18 cellular contexts compared by ENCODE assay signal in genomic region chr11:76030286-76030685, GRCh38.
A peak's percentile ranks its signal among the peaks of the same experiment; 100 is the strongest.
DNase-seq lines count a peak whose midpoint lies in the region; ATAC-seq and TF ChIP-seq lines count a peak whose summit lies in the region.
"Had no signal": no experiment of that assay in that cellular context is flagged by ENCODE, and none has a peak within 500 bp of the region (broad histone marks: within the 10 kb centered on the region; RNA-seq: fewer than 3 reads in every experiment).

No MANE protein-coding gene starts in this region.

- peaks cover 25% of the 10 kb centered on the region for H3K4me1 Mint-ChIP-seq in Caco-2 (ENCODE audit: low read depth, unreplicated experiment)

- no peaks in the 10 kb centered on the region for H4K20me1 ChIP-seq in PC-9 (ENCODE audit: insufficient read depth)

- no peaks in the 10 kb centered on the region for H3K79me2 ChIP-seq in PC-9 (ENCODE audit: low read depth)

- peak overlapping the region; percentile 30 for H3K27ac Mint-ChIP-seq in Caco-2 (ENCODE audit: unreplicated experiment)
- H3K27ac Mint-ChIP-seq: activated T-cell treated with anti-CD3 and anti-CD28 coated beads, Interleukin-2, amount 50 U/mL, for 24 hours had no signal

- no peaks in the 10 kb centered on the region for H3K9me2 ChIP-seq in PC-9 (ENCODE audit: insufficient read depth)

- CTCF ChIA-PET in Caco-2 (lab: Charles Lee): no interaction called here
- CTCF ChIA-PET in PC-9 (lab: Charles Lee): no interaction called here

- H3K4me2 ChIP-seq in PC-9: peak overlapping the region; percentile 38
- no peak overlapping the region for H3K4me2 ChIP-seq in mesenchymal stem cell (ENCODE audit: low read length, poor library complexity, severe bottlenecking)

- no peak for TF ChIP-seq CTCF in Caco-2 (IDR thresholded peaks at IDR 0.05; ENCODE audit: insufficient read depth in 1 of 2, low read depth in 1 of 2, low read length in 1 of 2, severe bottlenecking in 1 of 2, unreplicated experiment in 1 of 2)
- TF ChIP-seq CTCF in PC-9 (conservative IDR thresholded peaks at IDR 0.05): no peak
- TF ChIP-seq CTCF in ascending aorta (IDR thresholded peaks at IDR 0.05): no peak

- no peak overlapping the region for H2BK15ac ChIP-seq in mesenchymal stem cell (ENCODE audit: low read depth, poor library complexity, severe bottlenecking)

- H3K9ac ChIP-seq in mesenchymal stem cell (ENCODE audit: low read length): no peak overlapping the region

- BruUV-seq in Caco-2 (replicated peaks; lab: Mats Ljungman, UMichigan) (no TSS peak), PC-9 (replicated peaks; lab: Mats Ljungman, UMichigan) (no TSS peak)

- peaks cover 3% of the 10 kb centered on the region for H3K79me1 ChIP-seq in mesenchymal stem cell (replicated peaks; ENCODE audit: low read length, poor library complexity, severe bottlenecking)

- no peak for ATAC-seq in HG03196 (IDR thresholded peaks at IDR 0.05; ENCODE audit: unreplicated experiment)

- 0 out of 2 replicates have a peak, but pooled peaks cover 2% of the 10 kb centered on the region for H3K36me3 ChIP-seq in Caco-2 (ENCODE audit: control insufficient read depth, insufficient read depth, low read length)
- no peaks in the 10 kb centered on the region for H3K36me3 ChIP-seq in PC-9 (ENCODE audit: low read depth)
- H3K36me3 ChIP-seq in mesenchymal stem cell (ENCODE audit: control insufficient read depth in 1 of 2, insufficient read depth in 2 of 2, low read depth in 1 of 2, low read length in 2 of 2): peaks cover 0 to 3% of the 10 kb centered on the region in 2 experiments
- no peaks in the 10 kb centered on the region for H3K36me3 ChIP-seq in ascending aorta
- H3K36me3 ChIP-seq: colonic mucosa, vagina had no signal

- H3K4me3 Mint-ChIP-seq in Caco-2 (ENCODE audit: unreplicated experiment): peak overlapping the region; percentile 0
- H3K4me3 Mint-ChIP-seq: activated T-cell treated with anti-CD3 and anti-CD28 coated beads, Interleukin-2, amount 50 U/mL, for 24 hours had no signal

- no peak overlapping the region for H2AK5ac ChIP-seq in mesenchymal stem cell (ENCODE audit: low read length, severe bottlenecking)

- H4K8ac ChIP-seq in mesenchymal stem cell (ENCODE audit: low read length): no peak overlapping the region

- H3F3A ChIP-seq in PC-9 (ENCODE audit: insufficient read depth, low read depth): peaks cover 27% of the 10 kb centered on the region

- no peak overlapping the region for H3K4ac ChIP-seq in mesenchymal stem cell (ENCODE audit: low read depth in 1 of 2, low read length in 2 of 2)

- 86% methylated on average over 5 of the region's 5 CpGs for WGBS in mesenchymal stem cell

- H2AFZ ChIP-seq in PC-9 (no peak overlapping the region), mesenchymal stem cell (ENCODE audit: low read depth, low read length) (no peak overlapping the region)

- H3K4me1 ChIP-seq in Caco-2 (peaks cover 22% of the 10 kb centered on the region), PC-9 (replicated peaks; ENCODE audit: insufficient read depth) (peaks cover 43% of the 10 kb centered on the region), mesenchymal stem cell (ENCODE audit: control insufficient read depth, insufficient read depth, low read depth, low read length) (no peaks in the 10 kb centered on the region), ascending aorta (no peaks in the 10 kb centered on the region)
- H3K4me1 ChIP-seq: colonic mucosa had no signal

- POLR2A ChIA-PET in Caco-2 (lab: Charles Lee) (no interaction called here), PC-9 (lab: Charles Lee; ENCODE audit: unreplicated experiment) (no interaction called here)

- no peak overlapping the region for H3K4me3 ChIP-seq in Caco-2 (ENCODE audit: low read depth, low read length)
- no peak overlapping the region for H3K4me3 ChIP-seq in PC-9
- H3K4me3 ChIP-seq in mesenchymal stem cell (ENCODE audit: insufficient read depth in 1 of 2, low read depth in 1 of 2, low read length in 2 of 2): no peak overlapping the region
- H3K4me3 ChIP-seq in ascending aorta: no peak overlapping the region
- H3K4me3 ChIP-seq: colonic mucosa, vagina had no signal

- H2BK12ac ChIP-seq in mesenchymal stem cell (ENCODE audit: low read length in 2 of 2): no peak overlapping the region

- no peak overlapping the region for H2BK5ac ChIP-seq in mesenchymal stem cell (ENCODE audit: low read depth, low read length, poor library complexity, severe bottlenecking)

- peak; percentile 53 to 66 for DNase-seq in Caco-2
- DNase-seq in PC-9: peak in 1 of 2 experiments; percentile 89
- peak; percentile 67 for DNase-seq in dedifferentiated amniotic fluid mesenchymal stem cell (ENCODE audit: extremely low spot score)
- no peak for DNase-seq in mesenchymal stem cell
- DNase-seq in NCI-H345 (lab: John Stamatoyannopoulos, UW): no peak
- no peak for DNase-seq in ascending aorta (ENCODE audit: low spot score in 2 of 2)
- no peak for DNase-seq in activated naive CD4-positive, alpha-beta T cell treated with anti-CD3 and anti-CD28 coated beads, Interleukin-2, amount 50 U/mL, for 16 hours
- DNase-seq: activated CD4-positive, alpha-beta T cell treated with anti-CD3 and anti-CD28 coated beads, Interleukin-2, amount 50 U/mL, for 48 hours; activated T-cell treated with anti-CD3 and anti-CD28 coated beads, Interleukin-2, amount 50 U/mL, for 24 hours; colonic mucosa; hippocampal formation; left cardiac atrium; NCI-H187 treated with DMSO at 0.1 percent for 48 hours; NCI-H524; OCI-M1; posterior cingulate gyrus had no signal

- H3K9me3 ChIP-seq in Caco-2 (no peaks in the 10 kb centered on the region), PC-9 (ENCODE audit: insufficient read depth, low read depth) (no peaks in the 10 kb centered on the region; the same call in 1 of the 2 replicates), mesenchymal stem cell (ENCODE audit: control insufficient read depth, low read length) (peaks cover 7% of the 10 kb centered on the region), ascending aorta (no peaks in the 10 kb centered on the region)
- H3K9me3 ChIP-seq: colonic mucosa, vagina had no signal

- no peak overlapping the region for H3K14ac ChIP-seq in mesenchymal stem cell (ENCODE audit: low read length in 2 of 2)

- H3K27me3 ChIP-seq in Caco-2 (replicated peaks; ENCODE audit: control insufficient read depth, insufficient read depth, low read length) (no peaks in the 10 kb centered on the region), PC-9 (ENCODE audit: insufficient read depth, low read depth) (no peaks in the 10 kb centered on the region), mesenchymal stem cell (ENCODE audit: control insufficient read depth in 1 of 2, insufficient read depth in 1 of 2, low read length in 2 of 2) (no peaks in the 10 kb centered on the region), ascending aorta (no peaks in the 10 kb centered on the region)
- H3K27me3 ChIP-seq: colonic mucosa, vagina had no signal

- intact Hi-C loops in Caco-2 (cut with micrococcal nuclease; ENCODE audit: unreplicated experiment) (loop anchor here (5.0 kb wide), 1 partner anchor 133 kb away; no protein-coding TSS in a partner anchor), PC-9 (cut with micrococcal nuclease; ENCODE audit: unreplicated experiment) (loop anchor here (2.0 to 5.0 kb wide), 2 partner anchors 53 to 122 kb away; no protein-coding TSS in a partner anchor), ascending aorta (cut with DNase I) (no loop called here)

- no peak overlapping the region for H4K91ac ChIP-seq in mesenchymal stem cell (ENCODE audit: low read length)

- H3K23ac ChIP-seq in mesenchymal stem cell (ENCODE audit: low read length in 2 of 2): no peak overlapping the region

- peaks cover 11% of the 10 kb centered on the region for H3K9me3 Mint-ChIP-seq in Caco-2 (ENCODE audit: unreplicated experiment)
- H3K9me3 Mint-ChIP-seq: activated T-cell treated with anti-CD3 and anti-CD28 coated beads, Interleukin-2, amount 50 U/mL, for 24 hours had no signal

- H3K18ac ChIP-seq in mesenchymal stem cell (ENCODE audit: low read depth in 1 of 2, low read length in 2 of 2): no peak overlapping the region

- H3K27me3 Mint-ChIP-seq in Caco-2 (ENCODE audit: insufficient read depth, unreplicated experiment): no peaks in the 10 kb centered on the region
- H3K27me3 Mint-ChIP-seq: activated T-cell treated with anti-CD3 and anti-CD28 coated beads, Interleukin-2, amount 50 U/mL, for 24 hours had no signal

- no peak overlapping the region for H2BK120ac ChIP-seq in mesenchymal stem cell (ENCODE audit: low read depth, low read length)

- peak overlapping the region; percentile 80 for H3K27ac ChIP-seq in PC-9
- H3K27ac ChIP-seq in mesenchymal stem cell (ENCODE audit: low read length, poor library complexity, severe bottlenecking): peak overlapping the region; percentile 86
- H3K27ac ChIP-seq in ascending aorta: no peak overlapping the region
- H3K27ac ChIP-seq: colonic mucosa, vagina had no signal

- H3K36me3 Mint-ChIP-seq in Caco-2 (ENCODE audit: insufficient read depth, unreplicated experiment): no peaks in the 10 kb centered on the region

Comparison
In these comparisons a context has a peak if more than half of its experiments do, and no peak if none do; other contexts are left out.
1. DNase-seq: peak in Caco-2 (2 of 2) and dedifferentiated amniotic fluid mesenchymal stem cell (single experiment); none in mesenchymal stem cell (single experiment), NCI-H345 (single experiment), ascending aorta (0 of 2) and activated naive CD4-positive, alpha-beta T cell treated with anti-CD3 and anti-CD28 coated beads, Interleukin-2, amount 50 U/mL, for 16 hours (single experiment).
2. H3K27ac ChIP-seq: peak in PC-9 (single experiment) and mesenchymal stem cell (single experiment); none in ascending aorta (0 of 2).